In the genomic region with DNA sequence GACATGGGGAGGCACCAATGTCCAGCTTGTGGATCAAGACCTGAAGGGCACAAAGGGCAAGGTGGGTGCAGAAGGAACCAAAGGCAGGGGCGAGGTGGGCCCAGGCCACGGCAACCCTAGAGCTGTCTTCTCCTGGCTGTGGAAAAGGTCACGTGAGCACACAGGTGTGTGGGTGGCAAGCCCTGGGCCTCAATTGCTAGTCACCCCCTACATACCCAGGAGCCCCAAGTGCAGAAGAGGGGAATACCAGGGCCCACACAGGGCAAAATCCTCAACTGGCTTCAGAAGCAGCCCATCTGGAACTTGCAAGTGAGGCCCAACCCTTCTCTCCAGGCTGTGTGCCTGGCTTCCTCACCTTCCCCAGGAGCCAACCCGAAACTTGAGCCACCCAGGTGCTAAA, we compare ENCODE assay signal across 8 cellular contexts. TPM values are rescaled to one million over a fixed set of nuclear protein-coding genes. Genes with fewer than 3 reads are reported as not detected.
DNase-seq lines count a peak whose midpoint lies in the region; ATAC-seq lines count a peak whose summit lies in the region.
"Had no signal": no experiment of that assay in that cellular context is flagged by ENCODE, and none has a peak within 500 bp of the region (broad histone marks: within the 10 kb centered on the region; RNA-seq: fewer than 3 reads in every experiment).

No MANE protein-coding gene starts in this region.

- H3K4me3 Mint-ChIP-seq in activated naive CD8-positive, alpha-beta T cell treated with anti-CD3 and anti-CD28 coated beads, Interleukin-2, amount 10 ng/mL, durations not matched to agents 7 days and 5 days = no peak overlapping the region

- no peaks in the 10 kb centered on the region for H3K9me3 Mint-ChIP-seq in activated naive CD8-positive, alpha-beta T cell treated with anti-CD3 and anti-CD28 coated beads, Interleukin-2, amount 10 ng/mL, durations not matched to agents 7 days and 5 days

- DNase-seq in SK-N-MC (ENCODE audit: low read depth, low spot score) (no peak), substantia nigra (lab: John Stamatoyannopoulos, UW) (no peak), hepatic stellate cell (ENCODE audit: low spot score) (no peak), ureter (ENCODE audit: low spot score) (no peak)
- DNase-seq in activated naive CD8-positive, alpha-beta T cell treated with anti-CD3 and anti-CD28 coated beads, Interleukin-2, amount 10 ng/mL, durations not matched to agents 7 days and 5 days = no peak
- DNase-seq in effector CD4-positive, alpha-beta T cell = no peak

- no peaks in the 10 kb centered on the region for H3K27me3 Mint-ChIP-seq in activated naive CD8-positive, alpha-beta T cell treated with anti-CD3 and anti-CD28 coated beads, Interleukin-2, amount 10 ng/mL, durations not matched to agents 7 days and 5 days

- H3K36me3 Mint-ChIP-seq in activated naive CD8-positive, alpha-beta T cell treated with anti-CD3 and anti-CD28 coated beads, Interleukin-2, amount 10 ng/mL, durations not matched to agents 7 days and 5 days = peaks cover 13% of the 10 kb centered on the region

- peaks cover 13% of the 10 kb centered on the region; the same call in 1 of the 2 replicates for H3K36me3 ChIP-seq in SK-N-MC (ENCODE audit: insufficient read depth, low read length)
- H3K36me3 ChIP-seq in muscle layer of colon (ENCODE audit: insufficient read depth, low read length) = peaks cover 21% of the 10 kb centered on the region

- H3K4me1 Mint-ChIP-seq in activated naive CD8-positive, alpha-beta T cell treated with anti-CD3 and anti-CD28 coated beads, Interleukin-2, amount 10 ng/mL, durations not matched to agents 7 days and 5 days = peaks cover 47% of the 10 kb centered on the region

- H3K27me3 ChIP-seq in muscle layer of colon (ENCODE audit: control insufficient read depth in 1 of 2, insufficient read depth in 2 of 2, low read length in 2 of 2) = no peaks in the 10 kb centered on the region

- H3K4me1 ChIP-seq in muscle layer of colon (ENCODE audit: insufficient read depth, low read length) = peaks cover 52% of the 10 kb centered on the region

- POLR2A ChIA-PET in activated naive CD8-positive, alpha-beta T cell treated with anti-CD3 and anti-CD28 coated beads, Interleukin-2, amount 10 ng/mL, durations not matched to agents 7 days and 5 days (lab: Charles Lee) = interaction anchor here (0.6 to 1.1 kb wide), 4 partner anchors 12 to 103 kb away, joined by 3 to 5 read pairs (median 3); a partner anchor contains a TSS

- peak; percentile 4 for ATAC-seq in activated naive CD8-positive, alpha-beta T cell treated with anti-CD3 and anti-CD28 coated beads, Interleukin-2, amount 10 ng/mL, durations not matched to agents 7 days and 5 days (ENCODE audit: low read depth)

- H3K9me3 ChIP-seq in SK-N-MC (ENCODE audit: low read depth, low read length) = no peaks in the 10 kb centered on the region
- H3K9me3 ChIP-seq in muscle layer of colon (ENCODE audit: low read length) = no peaks in the 10 kb centered on the region

- H3K4me3 ChIP-seq in SK-N-MC (no peak overlapping the region), muscle layer of colon (ENCODE audit: low read depth in 1 of 2, low read length in 2 of 2) (peak overlapping the region in 1 of 2 donors; percentile 49)

- H3K9ac ChIP-seq in SK-N-MC (ENCODE audit: insufficient read length) (no peak overlapping the region), muscle layer of colon (ENCODE audit: low read length) (peak overlapping the region; percentile 46)

- peak overlapping the region; percentile 85 for H3K27ac Mint-ChIP-seq in activated naive CD8-positive, alpha-beta T cell treated with anti-CD3 and anti-CD28 coated beads, Interleukin-2, amount 10 ng/mL, durations not matched to agents 7 days and 5 days

- H3K27ac ChIP-seq in SK-N-MC (peak overlapping the region; percentile 32; the same call in 1 of the 2 replicates), muscle layer of colon (ENCODE audit: low read depth, low read length) (peak overlapping the region; percentile 88), substantia nigra (ENCODE audit: low read depth, low read length, poor library complexity, severe bottlenecking) (peak overlapping the region; percentile 83)

RNA-seq across cellular contexts. Expression of a gene that starts 25.6 kb away (rescaled TPM):
- total RNA-seq in activated naive CD8-positive, alpha-beta T cell treated with anti-CD3 and anti-CD28 coated beads, Interleukin-2, amount 10 ng/mL, durations not matched to agents 7 days and 5 days = 10 to 100 TPM; 46.4 to 47.6 TPM
- total RNA-seq in ureter = 44.4 TPM

RNA-seq across cellular contexts. Expression of a gene that starts 53.7 kb away (rescaled TPM):
- total RNA-seq in activated naive CD8-positive, alpha-beta T cell treated with anti-CD3 and anti-CD28 coated beads, Interleukin-2, amount 10 ng/mL, durations not matched to agents 7 days and 5 days = not detected
- total RNA-seq in ureter = not detected
- total RNA-seq: RPMI7951 had no signal

Comparison
In these comparisons a context has a peak if more than half of its experiments do, and no peak if none do; other contexts are left out.
1. H3K27ac ChIP-seq: peak in every context shown above with its lines; median percentile 88 in muscle layer of colon; 83 in substantia nigra; 32 in SK-N-MC.